ENCODE assay signal across 9 cellular contexts in genomic region chr16:81204794-81205680, GRCh38. TPM values are rescaled to one million over a fixed set of nuclear protein-coding genes. Genes with fewer than 3 reads are reported as not detected.
DNase-seq lines count a peak whose midpoint lies in the region; ATAC-seq, FAIRE-seq and TF ChIP-seq lines count a peak whose summit lies in the region.
"Had no signal": no experiment of that assay in that cellular context is flagged by ENCODE, and none has a peak within 500 bp of the region (broad histone marks: within the 10 kb centered on the region; RNA-seq: fewer than 3 reads in every experiment).

No MANE protein-coding gene starts in this region.

- H3K27ac ChIP-seq in CD8-positive, alpha-beta T cell (ENCODE audit: low read depth, low read length), result no peak overlapping the region
- no peak overlapping the region for H3K27ac ChIP-seq in keratinocyte (ENCODE audit: control insufficient read depth, insufficient read depth, low read length)
- H3K27ac ChIP-seq: skin epidermis had no signal

- dilution Hi-C loops in keratinocyte (cut with MboI; ENCODE audit: extremely low pct_ligation_motif_present, low sequenced_read_pairs), result no loop called here

- H3K36me3 Mint-ChIP-seq in CD8-positive, alpha-beta T cell, result no peaks in the 10 kb centered on the region
- H3K36me3 Mint-ChIP-seq in brain, result no peaks in the 10 kb centered on the region

- H3K9me3 ChIP-seq in CD8-positive, alpha-beta T cell (ENCODE audit: low read length), result no peaks in the 10 kb centered on the region
- H3K9me3 ChIP-seq in keratinocyte (ENCODE audit: control insufficient read depth, low read depth, low read length), result no peaks in the 10 kb centered on the region

- H3K27me3 Mint-ChIP-seq in CD8-positive, alpha-beta T cell (ENCODE audit: low read depth), result peaks cover 11% of the 10 kb centered on the region
- H3K27me3 Mint-ChIP-seq in brain, result peaks cover 4% of the 10 kb centered on the region

- no peaks in the 10 kb centered on the region for H3K79me2 ChIP-seq in keratinocyte (ENCODE audit: control insufficient read depth, insufficient read depth, low read length)

- POLR2A ChIA-PET in CD8-positive, alpha-beta T cell (lab: Charles Lee), result no interaction called here

- H3K9ac ChIP-seq in keratinocyte (ENCODE audit: control insufficient read depth, extremely low read depth, insufficient read depth, low read length), result no peak overlapping the region

- no peaks in the 10 kb centered on the region for H3K27me3 ChIP-seq in CD8-positive, alpha-beta T cell (ENCODE audit: insufficient read depth, low read length)
- H3K27me3 ChIP-seq in keratinocyte (ENCODE audit: control insufficient read depth, extremely low read depth, insufficient read depth, low read length), result peaks cover 16% of the 10 kb centered on the region

- CTCF ChIA-PET in CD8-positive, alpha-beta T cell (lab: Charles Lee), result interaction anchor here (0.9 to 1.5 kb wide), 13 partner anchors 8 to 537 kb away, joined by 3 to 9 read pairs (median 4); no protein-coding TSS in a partner anchor

- no peak for ATAC-seq in CD8-positive, alpha-beta T cell
- ATAC-seq in HG02623 (IDR thresholded peaks at IDR 0.05; ENCODE audit: unreplicated experiment) (no peak), HG02571 (IDR thresholded peaks at IDR 0.05; ENCODE audit: unreplicated experiment) (no peak)

- H4K20me1 ChIP-seq in keratinocyte (ENCODE audit: control insufficient read depth, extremely low read depth, insufficient read depth, low read length), result no peaks in the 10 kb centered on the region

- no peaks in the 10 kb centered on the region for H3K36me3 ChIP-seq in CD8-positive, alpha-beta T cell (ENCODE audit: insufficient read depth, low read length)
- no peaks in the 10 kb centered on the region for H3K36me3 ChIP-seq in keratinocyte (ENCODE audit: control insufficient read depth in 2 of 2, extremely low read depth in 1 of 2, insufficient read depth in 2 of 2, low read length in 2 of 2)

- peak in 5 of 7 experiments; percentile 20 to 51 (median 43) for DNase-seq in CD8-positive, alpha-beta T cell
- DNase-seq in HCEC 1CT (peak; percentile 40), RCC 7860 (ENCODE audit: low spot score) (peak; percentile 30), keratinocyte (ENCODE audit: low read depth, low spot score) (no peak)
- DNase-seq in stimulated activated CD4-positive, alpha-beta T cell treated with anti-CD3 and anti-CD28 coated beads, Interleukin-1b, Interleukin-23, amount 100 ng/mL, for 48 hours, result peak; percentile 38

- peak; percentile 61 for TF ChIP-seq CTCF in CD8-positive, alpha-beta T cell (IDR thresholded peaks at IDR 0.05)
- TF ChIP-seq CTCF in brain (conservative IDR thresholded peaks at IDR 0.05) (peak; percentile 66 to 76), keratinocyte (optimal IDR thresholded peaks at IDR 0.05 in 1 of 3, IDR thresholded peaks at IDR 0.05 in 1 of 3, conservative IDR thresholded peaks at IDR 0.05 in 1 of 3; ENCODE audit: extremely low read depth in 1 of 3, insufficient read depth in 2 of 3, low read length in 3 of 3) (peak; percentile 69 to 88 (median 79))

- no peak overlapping the region for H3K4me3 Mint-ChIP-seq in CD8-positive, alpha-beta T cell
- no peak overlapping the region for H3K4me3 Mint-ChIP-seq in brain

- H3K4me1 Mint-ChIP-seq in CD8-positive, alpha-beta T cell (ENCODE audit: low read depth), result no peaks in the 10 kb centered on the region
- H3K4me1 Mint-ChIP-seq in brain, result peaks cover 8% of the 10 kb centered on the region

- FAIRE-seq in RCC 7860 (lab: Jason Lieb, UNC) (no peak), keratinocyte (lab: Jason Lieb, UNC) (peak; percentile 86)

- intact Hi-C loops in CD8-positive, alpha-beta T cell (cut with DNase I, micrococcal nuclease), result loop anchor here (1.0 to 5.0 kb wide), 2 partner anchors 517 to 533 kb away; no protein-coding TSS in a partner anchor

- H3K4me2 ChIP-seq in keratinocyte (ENCODE audit: control insufficient read depth, extremely low read depth, insufficient read depth, low read depth, low read length), result no peak overlapping the region

- no peak overlapping the region for H3K4me3 ChIP-seq in CD8-positive, alpha-beta T cell (ENCODE audit: low read depth, low read length)
- no peak overlapping the region for H3K4me3 ChIP-seq in keratinocyte (ENCODE audit: control insufficient read depth in 2 of 3, extremely low read depth in 1 of 3, insufficient read depth in 2 of 3, low read depth in 1 of 3, low read length in 3 of 3)
- H3K4me3 ChIP-seq: skin epidermis had no signal

- no peaks in the 10 kb centered on the region for H3K9me1 ChIP-seq in keratinocyte (ENCODE audit: control insufficient read depth, extremely low read depth, insufficient read depth, low read length)

- no peaks in the 10 kb centered on the region for H3K4me1 ChIP-seq in CD8-positive, alpha-beta T cell (ENCODE audit: insufficient read depth, low read length)
- H3K4me1 ChIP-seq in keratinocyte (ENCODE audit: control insufficient read depth, extremely low read depth, insufficient read depth, low read length), result no peaks in the 10 kb centered on the region

- H3K27ac Mint-ChIP-seq in CD8-positive, alpha-beta T cell, result no peak overlapping the region
- peak overlapping the region in 3 of 5 experiments; percentile 2 to 50 (median 14) for H3K27ac Mint-ChIP-seq in brain

- no peak overlapping the region for H2AFZ ChIP-seq in keratinocyte (ENCODE audit: control insufficient read depth, low read length)

- H3K9me3 Mint-ChIP-seq in CD8-positive, alpha-beta T cell, result no peaks in the 10 kb centered on the region
- no peaks in the 10 kb centered on the region for H3K9me3 Mint-ChIP-seq in brain

RNA-seq across cellular contexts. Expression of gene BCO1, which starts 33.5 kb away (rescaled TPM):
- not detected for total RNA-seq in CD8-positive, alpha-beta T cell
- polyA plus RNA-seq in brain (ENCODE audit: insufficient read depth, low read depth, low replicate concordance), result 0.39 TPM
- polyA plus RNA-seq in keratinocyte, result 0.04 to 0.08 TPM (median 0.07 TPM) in 3 replicates
- polyA plus RNA-seq in keratinocyte (2011; ENCODE audit: low read depth), result not detected
- not detected in 2 replicates for polyA plus RNA-seq in keratinocyte (2011; cell fraction: cytosol; rRNA removed)
- not detected in 2 replicates for polyA plus RNA-seq in keratinocyte (2011; cell fraction: nucleus; rRNA removed)
- polyA plus RNA-seq in keratinocyte (2012; ENCODE audit: low replicate concordance), result not detected in 2 replicates
- polyA minus RNA-seq in keratinocyte, result not detected in 3 replicates
- not detected for polyA minus RNA-seq in keratinocyte (2011; cell fraction: cytosol; rRNA and poly(A)+ RNA removed)
- not detected in 2 replicates for polyA minus RNA-seq in keratinocyte (2011; cell fraction: nucleus; rRNA and poly(A)+ RNA removed)
